ENCODE assay signal across 23 cellular contexts in genomic region chr15:33913459-33913858, GRCh38. TPM values are rescaled to one million over a fixed set of nuclear protein-coding genes. Genes with fewer than 3 reads are reported as not detected.
"Had no signal": no experiment of that assay in that cellular context is flagged by ENCODE, and none has a peak within 500 bp of the region (broad histone marks: within the 10 kb centered on the region; RNA-seq: fewer than 3 reads in every experiment).

No MANE protein-coding gene starts in this region.

- ATAC-seq: activated naive CD8-positive, alpha-beta T cell treated with anti-CD3 and anti-CD28 coated beads, Interleukin-2, amount 50 U/mL, for 24 hours; natural killer cell treated with Interleukin-12 subunit alpha and Interleukin-12 subunit beta and Interleukin-15 and Interleukin-18, amount 100 ng/mL, for 72 hours; stimulated activated naive B cell treated with anti-CD40 and anti-IgM and Interleukin-4, amounts not matched to agents 10 μg/mL and 1 μg/mL and 100 μg/mL, for 72 hours had no signal

- H3K27me3 ChIP-seq: tibial artery, uterus had no signal

- H3K9me3 ChIP-seq: tibial artery, uterus had no signal

- H3K4me3 ChIP-seq: coronary artery, tibial artery, uterus had no signal

- H3K27me3 Mint-ChIP-seq: activated naive CD8-positive, alpha-beta T cell treated with anti-CD3 and anti-CD28 coated beads, Interleukin-2, amount 50 U/mL, for 24 hours; natural killer cell treated with Interleukin-12 subunit alpha and Interleukin-12 subunit beta and Interleukin-15 and Interleukin-18, amount 100 ng/mL, for 72 hours; stimulated activated naive B cell treated with anti-CD40 and anti-IgM and Interleukin-4, amounts not matched to agents 10 μg/mL and 1 μg/mL and 100 μg/mL, for 72 hours had no signal

- H3K4me1 ChIP-seq: uterus had no signal

- H3K9me3 Mint-ChIP-seq: activated naive CD8-positive, alpha-beta T cell treated with anti-CD3 and anti-CD28 coated beads, Interleukin-2, amount 50 U/mL, for 24 hours; activated T-helper 1 cell treated with anti-CD3 and anti-CD28 coated beads, Interleukin-12 subunit alpha, Interleukin-12 subunit beta, Interleukin-2, Interleukin-4 antibody, amounts not matched to agents 30 ng/mL and 10 ng/mL and 1 ng/mL, durations not matched to agents 14 hours and 24 hours and 36 hours; natural killer cell treated with Interleukin-12 subunit alpha and Interleukin-12 subunit beta and Interleukin-15 and Interleukin-18, amount 100 ng/mL, for 72 hours; stimulated activated naive B cell treated with anti-CD40 and anti-IgM and Interleukin-4, amounts not matched to agents 10 μg/mL and 1 μg/mL and 100 μg/mL, for 72 hours; T-helper 2 cell treated with Interferon-gamma antibody and Interleukin-4, amounts not matched to agents 5 μg/mL and 100 μg/mL, for 36 hours had no signal

- H3K36me3 Mint-ChIP-seq: natural killer cell treated with Interleukin-12 subunit alpha and Interleukin-12 subunit beta and Interleukin-15 and Interleukin-18, amount 100 ng/mL, for 72 hours had no signal

- DNase-seq: activated CD4-positive, alpha-beta T cell treated with anti-CD3 and anti-CD28 coated beads, Interleukin-2, amount 50 U/mL, for 1 hour; activated naive CD4-positive, alpha-beta T cell; activated naive CD8-positive, alpha-beta T cell treated with anti-CD3 and anti-CD28 coated beads, Interleukin-2, amount 50 U/mL, for 24 hours; caudate nucleus; effector memory CD4-positive, alpha-beta T cell; hypothalamus; posterior cingulate gyrus; retina; stimulated activated CD4-positive, alpha-beta T cell treated with anti-CD3 and anti-CD28 coated beads, Interleukin-2, amount 100 ng/mL, for 48 hours; stimulated activated naive B cell treated with anti-CD40 and anti-IgM and Interleukin-4, amounts not matched to agents 10 μg/mL and 1 μg/mL and 100 μg/mL, for 72 hours; tibial artery; uterus had no signal

- H3K4me3 Mint-ChIP-seq: activated naive CD8-positive, alpha-beta T cell treated with anti-CD3 and anti-CD28 coated beads, Interleukin-2, amount 50 U/mL, for 24 hours; activated T-helper 1 cell treated with anti-CD3 and anti-CD28 coated beads, Interleukin-12 subunit alpha, Interleukin-12 subunit beta, Interleukin-2, Interleukin-4 antibody, amounts not matched to agents 30 ng/mL and 10 ng/mL and 1 ng/mL, durations not matched to agents 14 hours and 24 hours and 36 hours; natural killer cell treated with Interleukin-12 subunit alpha and Interleukin-12 subunit beta and Interleukin-15 and Interleukin-18, amount 100 ng/mL, for 72 hours; stimulated activated naive B cell treated with anti-CD40 and anti-IgM and Interleukin-4, amounts not matched to agents 10 μg/mL and 1 μg/mL and 100 μg/mL, for 72 hours; T-helper 2 cell treated with Interferon-gamma antibody and Interleukin-4, amounts not matched to agents 5 μg/mL and 100 μg/mL, for 36 hours had no signal

- H3K36me3 ChIP-seq: tibial artery, uterus had no signal

- H3K27ac Mint-ChIP-seq: activated naive CD8-positive, alpha-beta T cell treated with anti-CD3 and anti-CD28 coated beads, Interleukin-2, amount 50 U/mL, for 24 hours; activated T-helper 1 cell treated with anti-CD3 and anti-CD28 coated beads, Interleukin-12 subunit alpha, Interleukin-12 subunit beta, Interleukin-2, Interleukin-4 antibody, amounts not matched to agents 30 ng/mL and 10 ng/mL and 1 ng/mL, durations not matched to agents 14 hours and 24 hours and 36 hours; natural killer cell treated with Interleukin-12 subunit alpha and Interleukin-12 subunit beta and Interleukin-15 and Interleukin-18, amount 100 ng/mL, for 72 hours; stimulated activated naive B cell treated with anti-CD40 and anti-IgM and Interleukin-4, amounts not matched to agents 10 μg/mL and 1 μg/mL and 100 μg/mL, for 72 hours; T-helper 2 cell treated with Interferon-gamma antibody and Interleukin-4, amounts not matched to agents 5 μg/mL and 100 μg/mL, for 36 hours had no signal

- H3K27ac ChIP-seq: coronary artery, epithelial cell of prostate, tibial artery, uterus had no signal

RNA-seq across cellular contexts. Expression of gene CHRM5, which starts 54.8 kb away (rescaled TPM):
- total RNA-seq: activated CD8-positive, alpha-beta memory T cell treated with anti-CD3 and anti-CD28 coated beads for 36 hours; activated T-helper 1 cell treated with anti-CD3 and anti-CD28 coated beads, Interleukin-12 subunit alpha, Interleukin-12 subunit beta, Interleukin-2, Interleukin-4 antibody, amounts not matched to agents 30 ng/mL and 10 ng/mL and 1 ng/mL, durations not matched to agents 14 hours and 24 hours and 36 hours; glomerular endothelial cell; lower leg skin; mesenteric fat pad; natural killer cell treated with Interleukin-12 subunit alpha and Interleukin-12 subunit beta and Interleukin-15 and Interleukin-18, amount 100 ng/mL, for 72 hours; skeletal muscle tissue; subcutaneous adipose tissue; uterus had no signal
